1 cellular context compared by ENCODE assay signal in the genomic region with DNA sequence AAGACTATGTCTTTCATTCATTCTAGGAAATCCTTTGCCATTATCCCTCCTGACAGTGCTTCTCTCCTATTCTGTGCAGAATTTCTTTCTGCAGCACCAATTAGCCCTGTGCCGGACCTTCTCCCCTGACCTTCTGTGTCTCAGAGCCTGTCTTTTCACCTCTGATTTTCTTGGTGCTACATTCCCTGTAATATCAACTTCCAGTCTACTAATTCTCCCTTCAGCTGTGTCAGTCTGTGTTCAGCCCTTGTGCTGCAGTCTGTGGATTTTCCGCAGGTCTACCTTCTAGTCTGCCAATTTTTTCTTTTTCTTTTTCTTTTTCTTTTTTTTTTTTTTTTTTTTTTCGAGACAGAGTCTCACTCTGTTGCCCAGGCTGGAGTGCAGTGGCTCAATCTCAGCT.
TF ChIP-seq lines count a peak whose summit lies in the region.

No MANE protein-coding gene starts in this region.

TF ChIP-seq in SK-N-SH, 30 proteins besides CTCF, POLR2A, EP300 and RAD21 (continued from another document):
- TF ChIP-seq GABPA (IDR thresholded peaks at IDR 0.05; ENCODE audit: low read depth), result no peak
- no peak for TF ChIP-seq ELF1 (IDR thresholded peaks at IDR 0.05)
- TF ChIP-seq TAF1 (IDR thresholded peaks at IDR 0.05; ENCODE audit: borderline replicate concordance, low read depth, low read length), result no peak
